8 cellular contexts compared by ENCODE assay signal in genomic region chr12:46371718-46372130, GRCh38. TPM values are rescaled to one million over a fixed set of nuclear protein-coding genes. Genes with fewer than 3 reads are reported as not detected.
DNase-seq lines count a peak whose midpoint lies in the region; ATAC-seq and TF ChIP-seq lines count a peak whose summit lies in the region.

No MANE protein-coding gene starts in this region.

- no peaks in the 10 kb centered on the region for H3K9me3 Mint-ChIP-seq in activated T-cell treated with anti-CD3 and anti-CD28 coated beads, Interleukin-2, amount 50 U/mL, for 4 hours
- no peaks in the 10 kb centered on the region for H3K9me3 Mint-ChIP-seq in natural killer cell

- peak; percentile 14 for ATAC-seq in HG02973 (IDR thresholded peaks at IDR 0.05; ENCODE audit: unreplicated experiment)
- peak; percentile 20 to 24 for ATAC-seq in activated T-cell treated with anti-CD3 and anti-CD28 coated beads, Interleukin-2, amount 50 U/mL, for 4 hours
- peak; percentile 25 to 34 (median 31) for ATAC-seq in natural killer cell

- peaks cover 23% of the 10 kb centered on the region for H4K20me1 ChIP-seq in fibroblast of lung (ENCODE audit: control insufficient read depth, extremely low read depth, insufficient read depth, low read length)

- H3K4me1 ChIP-seq in fibroblast of lung (ENCODE audit: control insufficient read depth, extremely low read depth, insufficient read depth, low read length) (peaks cover 7% of the 10 kb centered on the region), transverse colon (peaks cover 32 to 49% (median 41%) of the 10 kb centered on the region in 4 donors)

- 0% methylated on average over 24 of the region's 29 CpGs; no CpG with 5 or more reads in 1 of the 2 donors for WGBS in transverse colon (ENCODE audit: low coverage in 1 of 2), 2 donors

- no peak overlapping the region for H3K4me2 ChIP-seq in fibroblast of lung (ENCODE audit: extremely low read depth, insufficient read depth, low read length)

- TF ChIP-seq POLR2A in transverse colon (IDR thresholded peaks at IDR 0.05), result no peak

- no peak for TF ChIP-seq EP300 in transverse colon (IDR thresholded peaks at IDR 0.05; ENCODE audit: low read depth)

- H3K27ac Mint-ChIP-seq in natural killer cell, result peak overlapping the region; percentile 99

- H3K27ac ChIP-seq in fibroblast of lung (ENCODE audit: insufficient read depth, low read length) (peak overlapping the region; percentile 98), transverse colon (peak overlapping the region; percentile 99 to 100 (median 100))

- in situ Hi-C loops in transverse colon (cut with MboI; ENCODE audit: low pct_ligation_motif_present in 1 of 4, low pct_unique_long_range_greater_than_20kb in 1 of 4, low sequenced_read_pairs in 3 of 4), result loop anchor here in 1 of 4 donors (25.0 kb wide), 2 partner anchors 291 to 566 kb away; no protein-coding TSS in a partner anchor

- peaks cover 51% of the 10 kb centered on the region for H3K4me1 Mint-ChIP-seq in activated T-cell treated with anti-CD3 and anti-CD28 coated beads, Interleukin-2, amount 50 U/mL, for 4 hours (ENCODE audit: low read depth)
- H3K4me1 Mint-ChIP-seq in natural killer cell, result peaks cover 74 to 75% of the 10 kb centered on the region in 2 donors

- H3K4me3 Mint-ChIP-seq in activated T-cell treated with anti-CD3 and anti-CD28 coated beads, Interleukin-2, amount 50 U/mL, for 4 hours, result peak overlapping the region; percentile 99
- H3K4me3 Mint-ChIP-seq in natural killer cell, result peak overlapping the region; percentile 100

- H3K4me3 ChIP-seq in fibroblast of lung (replicated peaks in 1 of 4; ENCODE audit: control extremely low read depth in 1 of 4, insufficient read depth in 1 of 4, low read depth in 3 of 4, low read length in 4 of 4) (peak overlapping the region; percentile 64 to 84 (median 82)), transverse colon (peak overlapping the region; percentile 96 to 99 (median 98))

- DNase-seq in stimulated activated CD4-positive, alpha-beta T cell treated with anti-CD3 and anti-CD28 coated beads, Interleukin-12 subunit alpha, Interleukin-12 subunit beta, amount 100 ng/mL, for 4 hours, result peak; percentile 41
- no peak for DNase-seq in stimulated activated CD4-positive, alpha-beta T cell treated with anti-CD3 and anti-CD28 coated beads, Interleukin-4, amount 100 ng/mL, for 1 hour
- DNase-seq in NCI-H526 (lab: John Stamatoyannopoulos, UW), result peak; percentile 41 to 81
- DNase-seq in activated T-cell treated with anti-CD3 and anti-CD28 coated beads, Interleukin-2, amount 50 U/mL, for 4 hours, result peak; percentile 45
- DNase-seq in fibroblast of lung (ENCODE audit: low read depth in 2 of 2), result peak; percentile 49 to 73
- DNase-seq in natural killer cell, result no peak
- DNase-seq in transverse colon, result peak; percentile 71

- no peak for TF ChIP-seq CTCF in fibroblast of lung (conservative IDR thresholded peaks at IDR 0.05 in 1 of 2, IDR thresholded peaks at IDR 0.05 in 1 of 2; ENCODE audit: low read depth in 1 of 2, low read length in 2 of 2)
- TF ChIP-seq CTCF in natural killer cell (IDR thresholded peaks at IDR 0.05), result no peak
- peak in 1 of 5 experiments; percentile 10 for TF ChIP-seq CTCF in transverse colon (IDR thresholded peaks at IDR 0.05)

- intact Hi-C loops in natural killer cell (cut with micrococcal nuclease) (loop anchor here (1.0 to 10.0 kb wide), 12 partner anchors 12 to 1333 kb away; partner anchors contain the start of genes ARID2, RPAP3, SCAF11 and SLC38A1), transverse colon (cut with DNase I; ENCODE audit: low total_unique reads) (loop anchor here (5.0 kb wide), 1 partner anchor 291 kb away; no protein-coding TSS in a partner anchor)

- H3K9me3 ChIP-seq in fibroblast of lung (ENCODE audit: control insufficient read depth, insufficient read depth, low read depth, low read length) (no peaks in the 10 kb centered on the region), transverse colon (no peaks in the 10 kb centered on the region)

- H3K36me3 ChIP-seq in fibroblast of lung (ENCODE audit: control insufficient read depth, insufficient read depth, low read length), result peaks cover 14% of the 10 kb centered on the region
- peaks cover 0 to 41% (median 20%) of the 10 kb centered on the region in 4 donors for H3K36me3 ChIP-seq in transverse colon

- H3K27me3 ChIP-seq in fibroblast of lung (ENCODE audit: control insufficient read depth, insufficient read depth, low read length) (no peaks in the 10 kb centered on the region), transverse colon (no peaks in the 10 kb centered on the region)

- H3K9ac ChIP-seq in fibroblast of lung (ENCODE audit: insufficient read depth, low read length), result peak overlapping the region; percentile 92

- H3K27me3 Mint-ChIP-seq in activated T-cell treated with anti-CD3 and anti-CD28 coated beads, Interleukin-2, amount 50 U/mL, for 4 hours (ENCODE audit: low read depth), result no peaks in the 10 kb centered on the region
- no peaks in the 10 kb centered on the region for H3K27me3 Mint-ChIP-seq in natural killer cell (ENCODE audit: low read depth in 2 of 2)

- H3K36me3 Mint-ChIP-seq in activated T-cell treated with anti-CD3 and anti-CD28 coated beads, Interleukin-2, amount 50 U/mL, for 4 hours (ENCODE audit: insufficient read depth), result peaks cover 39% of the 10 kb centered on the region
- H3K36me3 Mint-ChIP-seq in natural killer cell, result peaks cover 34% of the 10 kb centered on the region

- H2AFZ ChIP-seq in fibroblast of lung (ENCODE audit: low read length), result no peak overlapping the region

- peaks cover 74% of the 10 kb centered on the region for H3K79me2 ChIP-seq in fibroblast of lung (ENCODE audit: control insufficient read depth, insufficient read depth, low read length)

RNA-seq across cellular contexts. Expression of gene SLC38A2, which starts 0.8 kb away (rescaled TPM):
- 100 to 1,000 TPM; 164 to 214 (median 175) TPM for total RNA-seq in activated T-cell treated with anti-CD3 and anti-CD28 coated beads, Interleukin-2, amount 50 U/mL, for 4 hours
- total RNA-seq in fibroblast of lung (883 and 1,357 TPM in 2 replicates), natural killer cell (100 to 1,000 TPM; 131 to 241 (median 167) TPM), transverse colon (100 to 1,000 TPM; 104 to 300 (median 229) TPM)
- polyA plus RNA-seq in fibroblast of lung, result 644 and 940 TPM in 2 replicates
- polyA plus RNA-seq in fibroblast of lung (2012), result 373 and 531 TPM in 2 replicates
- polyA minus RNA-seq in fibroblast of lung (ENCODE audit: low replicate concordance), result 337 and 510 TPM in 2 replicates

Comparison
In these comparisons a context has a peak if more than half of its experiments do, and no peak if none do; other contexts are left out.
1. DNase-seq: peak in stimulated activated CD4-positive, alpha-beta T cell treated with anti-CD3 and anti-CD28 coated beads, Interleukin-12 subunit alpha, Interleukin-12 subunit beta, amount 100 ng/mL, for 4 hours (single experiment), NCI-H526 (2 of 2), activated T-cell treated with anti-CD3 and anti-CD28 coated beads, Interleukin-2, amount 50 U/mL, for 4 hours (single experiment), fibroblast of lung (2 of 2) and transverse colon (single experiment); none in stimulated activated CD4-positive, alpha-beta T cell treated with anti-CD3 and anti-CD28 coated beads, Interleukin-4, amount 100 ng/mL, for 1 hour (single experiment) and natural killer cell (single experiment).
2. Peak in every context shown above with its lines, with median percentiles within 50 percentile points of each other: ATAC-seq.